Comparison of ENCODE assay signal across 10 cellular contexts in genomic region chr2:9174771-9175441, GRCh38. TPM values are rescaled to one million over a fixed set of nuclear protein-coding genes. Genes with fewer than 3 reads are reported as not detected.
DNase-seq lines count a peak whose midpoint lies in the region; ATAC-seq and TF ChIP-seq lines count a peak whose summit lies in the region.
"Had no signal": no experiment of that assay in that cellular context is flagged by ENCODE, and none has a peak within 500 bp of the region (broad histone marks: within the 10 kb centered on the region; RNA-seq: fewer than 3 reads in every experiment).

No MANE protein-coding gene starts in this region.

- no peaks in the 10 kb centered on the region for H3K9me3 ChIP-seq in psoas muscle
- H3K9me3 ChIP-seq: esophagus squamous epithelium had no signal

- H3K9me3 Mint-ChIP-seq in glutamatergic neuron (ENCODE audit: unreplicated experiment): no peaks in the 10 kb centered on the region

- no peak overlapping the region for H3K4me3 Mint-ChIP-seq in glutamatergic neuron (ENCODE audit: unreplicated experiment)

- CTCF ChIA-PET in HEK293T (lab: Yijun Ruan, JAX): no interaction called here

- H3K27me3 Mint-ChIP-seq in glutamatergic neuron (ENCODE audit: unreplicated experiment): no peaks in the 10 kb centered on the region

- ATAC-seq in psoas muscle (peak in 3 of 4 donors; percentile 25 to 48 (median 45)), omental fat pad (ENCODE audit: low FRiP score) (no peak)

- peaks cover 0 to 4% (median 0%) of the 10 kb centered on the region in 3 donors for H3K27me3 ChIP-seq in psoas muscle (ENCODE audit: insufficient read depth in 3 of 3, low read length in 2 of 3)
- H3K27me3 ChIP-seq: esophagus squamous epithelium had no signal

- H3K36me3 ChIP-seq in psoas muscle (ENCODE audit: insufficient read depth in 1 of 2, low read depth in 1 of 2): no peaks in the 10 kb centered on the region
- H3K36me3 ChIP-seq: esophagus squamous epithelium, WERI-Rb-1 had no signal

- no peaks in the 10 kb centered on the region for H3K4me1 ChIP-seq in psoas muscle

- no peak overlapping the region for H3K27ac ChIP-seq in psoas muscle
- H3K27ac ChIP-seq: WERI-Rb-1 had no signal

- H3K36me3 Mint-ChIP-seq in glutamatergic neuron (ENCODE audit: unreplicated experiment): no peaks in the 10 kb centered on the region

- no peak overlapping the region for H3K27ac Mint-ChIP-seq in glutamatergic neuron (ENCODE audit: unreplicated experiment)

- TF ChIP-seq CTCF in cardiac fibroblast (IDR thresholded peaks at IDR 0.05; ENCODE audit: low read depth, low read length) (no peak), psoas muscle (IDR thresholded peaks at IDR 0.05) (no peak), glutamatergic neuron (IDR thresholded peaks at IDR 0.05; ENCODE audit: partially characterized antibody, unreplicated experiment) (no peak), omental fat pad (IDR thresholded peaks at IDR 0.05) (no peak)

- DNase-seq in H4 (ENCODE audit: low spot score) (peak; percentile 80), NCI-H2196 treated with DMSO at 0.1 percent for 48 hours (lab: John Stamatoyannopoulos, UW; ENCODE audit: unreplicated experiment) (peak; percentile 66), cardiac fibroblast (ENCODE audit: low read depth in 2 of 2) (peak; percentile 55 to 84), psoas muscle (no peak), HEK293T (ENCODE audit: extremely low spot score) (no peak), glutamatergic neuron (no peak), inferior parietal cortex (ENCODE audit: extremely low spot score) (no peak), omental fat pad (ENCODE audit: low spot score) (no peak)
- DNase-seq: esophagus squamous epithelium, WERI-Rb-1 had no signal

- intact Hi-C loops in psoas muscle (cut with DNase I): no loop called here

- no peak overlapping the region for H3K4me3 ChIP-seq in cardiac fibroblast (replicated peaks in 1 of 2; ENCODE audit: low read depth in 2 of 2, low read length in 2 of 2)
- no peak overlapping the region for H3K4me3 ChIP-seq in psoas muscle
- H3K4me3 ChIP-seq: esophagus squamous epithelium had no signal

- POLR2A ChIA-PET in HEK293T (lab: Yijun Ruan, JAX): interaction anchor here (1.5 kb wide), 1 partner anchor 17 kb away, joined by 4 read pairs; no protein-coding TSS in a partner anchor

- WGBS in psoas muscle, 3 donors: 34 to 43% (median 37%) methylated on average over 10 of the region's 10 CpGs

- peaks cover 7% of the 10 kb centered on the region for H3K4me1 Mint-ChIP-seq in glutamatergic neuron (ENCODE audit: low read depth, unreplicated experiment)

TF ChIP-seq in HEK293T, 16 proteins besides CTCF, POLR2A, EP300 and RAD21:
- TF ChIP-seq BHLHE40 (IDR thresholded peaks at IDR 0.05; ENCODE audit: borderline replicate concordance) (no peak), PKNOX1 (IDR thresholded peaks at IDR 0.05) (no peak), NFRKB (IDR thresholded peaks at IDR 0.05) (no peak), TARDBP (IDR thresholded peaks at IDR 0.05) (no peak), L3MBTL2 (conservative IDR thresholded peaks at IDR 0.05) (no peak), FOXA1 (IDR thresholded peaks at IDR 0.05) (no peak), LEF1 (IDR thresholded peaks at IDR 0.05; ENCODE audit: borderline replicate concordance) (no peak)

RNA-seq across cellular contexts. Expression of gene ASAP2, which starts 31.7 kb away (rescaled TPM):
- 10.4 and 13.7 TPM in 2 replicates for total RNA-seq in H4 (2014; rRNA removed; shearing (Covaris generic))
- total RNA-seq in psoas muscle: 1 to 10 TPM; 2.5 to 9.0 (median 4.1) TPM
- 1 to 10 TPM; 1.6 to 3.3 (median 2.0) TPM for polyA plus RNA-seq in psoas muscle
- 49.6 TPM for total RNA-seq in glutamatergic neuron (ENCODE audit: unreplicated experiment)
- 10 to 100 TPM; 16.8 to 57.4 (median 22.8) TPM for total RNA-seq in omental fat pad

Comparison
In these comparisons a context has a peak if more than half of its experiments do, and no peak if none do; other contexts are left out.
1. DNase-seq: peak in H4 (single experiment), NCI-H2196 treated with DMSO at 0.1 percent for 48 hours (single experiment) and cardiac fibroblast (2 of 2); none in psoas muscle (0 of 2), HEK293T (single experiment), glutamatergic neuron (single experiment), inferior parietal cortex (single experiment) and omental fat pad (single experiment).